Comparison of ENCODE assay signal across 16 cellular contexts in genomic region chr3:191761906-191762305, GRCh38.
DNase-seq lines count a peak whose midpoint lies in the region; ATAC-seq and TF ChIP-seq lines count a peak whose summit lies in the region.
"Had no signal": no experiment of that assay in that cellular context is flagged by ENCODE, and none has a peak within 500 bp of the region (broad histone marks: within the 10 kb centered on the region; RNA-seq: fewer than 3 reads in every experiment).

No MANE protein-coding gene starts in this region.

- RAD21 ChIA-PET in HCT116 (lab: Charles Lee; ENCODE audit: low non-redundant PET in 1 of 2, low total read pairs in 2 of 2, uncharacterized antibody in 2 of 2, unreplicated experiment in 2 of 2): no interaction called here

- no peak for TF ChIP-seq POLR2A in HCT116 (IDR thresholded peaks at IDR 0.05; ENCODE audit: borderline replicate concordance, extremely low read depth, insufficient read depth, insufficient read length)

- no peaks in the 10 kb centered on the region for H3F3A ChIP-seq in PC-3 (ENCODE audit: low read length, unreplicated experiment)

- no peak overlapping the region for H3K27ac ChIP-seq in HCT116 (ENCODE audit: low read depth, low read length)
- H3K27ac ChIP-seq in PC-3 (ENCODE audit: low read length): peak overlapping the region; percentile 28
- H3K27ac ChIP-seq: colonic mucosa, testis had no signal

- H3K9me3 ChIP-seq in HCT116 (ENCODE audit: control insufficient read depth in 1 of 2, insufficient read depth in 1 of 2, low read depth in 1 of 2, low read length in 2 of 2) (no peaks in the 10 kb centered on the region), PC-3 (ENCODE audit: low read length) (no peaks in the 10 kb centered on the region)
- H3K9me3 ChIP-seq: BE2C, colonic mucosa, testis had no signal

- H3K9me2 ChIP-seq in HCT116 (ENCODE audit: insufficient read depth): peaks cover 8% of the 10 kb centered on the region; the same call in 1 of the 2 replicates
- no peaks in the 10 kb centered on the region for H3K9me2 ChIP-seq in PC-3 (replicated peaks; ENCODE audit: low read length)

- no TSS peak for BruUV-seq in HCT116 (replicated peaks; lab: Mats Ljungman, UMichigan)
- no TSS peak for BruUV-seq in PC-3 (replicated peaks; lab: Mats Ljungman, UMichigan)

- CTCF ChIA-PET in HCT116 (lab: Charles Lee): no interaction called here
- CTCF ChIA-PET in PC-3 (lab: Charles Lee): no interaction called here

- no peak for TF ChIP-seq CTCF in HCT116 (IDR thresholded peaks at IDR 0.05 in 2 of 3, conservative IDR thresholded peaks at IDR 0.05 in 1 of 3; ENCODE audit: borderline replicate concordance in 1 of 3, insufficient read depth in 1 of 3, low read depth in 2 of 3, low read length in 2 of 3)
- no peak for TF ChIP-seq CTCF in PC-3 (conservative IDR thresholded peaks at IDR 0.05; ENCODE audit: low read depth, low read length)
- TF ChIP-seq CTCF in fibroblast of mammary gland (conservative IDR thresholded peaks at IDR 0.05; ENCODE audit: control insufficient read depth, insufficient read depth, low read depth, low read length): no peak
- TF ChIP-seq CTCF in retinal pigment epithelial cell (conservative IDR thresholded peaks at IDR 0.05; ENCODE audit: low read depth, low read length): no peak

- H4K20me1 ChIP-seq in HCT116 (ENCODE audit: insufficient read depth): no peaks in the 10 kb centered on the region
- H4K20me1 ChIP-seq in PC-3 (ENCODE audit: low read length): no peaks in the 10 kb centered on the region

- intact Hi-C loops in HCT116 (cut with micrococcal nuclease) (no loop called here), PC-3 (cut with micrococcal nuclease) (loop anchor here (1.0 kb wide), 1 partner anchor 66 kb away; no protein-coding TSS in a partner anchor)

- H3K9ac ChIP-seq in HCT116 (ENCODE audit: low read length) (no peak overlapping the region), PC-3 (ENCODE audit: low read length) (no peak overlapping the region)

- DNase-seq in HCT116 (ENCODE audit: low read depth, low spot score): no peak
- no peak for DNase-seq in PC-3
- peak; percentile 7 for DNase-seq in fibroblast of mammary gland (ENCODE audit: low read depth)
- peak; percentile 22 for DNase-seq in retinal pigment epithelial cell (ENCODE audit: low read depth)
- DNase-seq in NCI-H2227 (lab: John Stamatoyannopoulos, UW; ENCODE audit: unreplicated experiment): no peak
- DNase-seq in kidney glomerular epithelial cell (lab: John Stamatoyannopoulos, UW): no peak
- DNase-seq: activated CD4-positive, alpha-beta T cell treated with anti-CD3 and anti-CD28 coated beads for 36 hours; activated effector memory CD4-positive, alpha-beta T cell treated with anti-CD3 and anti-CD28 coated beads, Interleukin-2, amount 50 U/mL, for 16 hours; amygdala; BE2C; colonic mucosa; stimulated activated CD4-positive, alpha-beta T cell treated with anti-CD3 and anti-CD28 coated beads, Interleukin-4, amount 100 ng/mL, for 24 hours; stimulated activated CD8-positive, alpha-beta memory T cell treated with anti-CD3 and anti-CD28 coated beads, Interleukin-4, amount 100 ng/mL, for 48 hours; T1000; testis had no signal

- POLR2A ChIA-PET in HCT116 (lab: Charles Lee) (no interaction called here), PC-3 (lab: Charles Lee; ENCODE audit: unreplicated experiment) (no interaction called here)

- H3K4me3 ChIP-seq in HCT116 (replicated peaks in 1 of 2; ENCODE audit: low read depth in 1 of 2, low read length in 2 of 2) (no peak overlapping the region), PC-3 (ENCODE audit: low read length) (no peak overlapping the region), fibroblast of mammary gland (ENCODE audit: control insufficient read depth, low read depth, low read length) (no peak overlapping the region), retinal pigment epithelial cell (ENCODE audit: low read length) (no peak overlapping the region)
- H3K4me3 ChIP-seq: colonic mucosa, testis had no signal

- no peaks in the 10 kb centered on the region for H3K36me3 ChIP-seq in HCT116 (ENCODE audit: control insufficient read depth in 1 of 2, insufficient read depth in 2 of 2, low read length in 2 of 2)
- no peaks in the 10 kb centered on the region for H3K36me3 ChIP-seq in PC-3 (ENCODE audit: low read depth, low read length)
- H3K36me3 ChIP-seq: BE2C, colonic mucosa had no signal

- H3K27me3 ChIP-seq in HCT116 (ENCODE audit: insufficient read depth, low read length) (no peaks in the 10 kb centered on the region), PC-3 (ENCODE audit: low read length) (peaks cover 21% of the 10 kb centered on the region)
- H3K27me3 ChIP-seq: BE2C, colonic mucosa, testis had no signal

- H2AFZ ChIP-seq in HCT116 (ENCODE audit: low read depth, low read length, poor library complexity, severe bottlenecking) (peak overlapping the region; percentile 98), PC-3 (ENCODE audit: low read length) (no peak overlapping the region)

- no peak overlapping the region for H3K4me2 ChIP-seq in HCT116 (ENCODE audit: low read length)
- H3K4me2 ChIP-seq in PC-3 (ENCODE audit: low read length): no peak overlapping the region

- no peak for TF ChIP-seq RAD21 in HCT116 (IDR thresholded peaks at IDR 0.05; ENCODE audit: low read depth)

- peaks cover 3 to 11% of the 10 kb centered on the region in 2 experiments; a peak in 2 of 4 replicates for H3K4me1 ChIP-seq in HCT116 (ENCODE audit: control insufficient read depth in 1 of 2, insufficient read depth in 2 of 2, low read length in 2 of 2)
- H3K4me1 ChIP-seq in PC-3 (ENCODE audit: insufficient read depth, low read length): peaks cover 10% of the 10 kb centered on the region
- H3K4me1 ChIP-seq: BE2C, colonic mucosa, testis had no signal

- no peaks in the 10 kb centered on the region for H3K79me2 ChIP-seq in HCT116 (ENCODE audit: insufficient read depth, low read length)
- no peaks in the 10 kb centered on the region for H3K79me2 ChIP-seq in PC-3 (ENCODE audit: low read length)

- ATAC-seq in HCT116 (no peak), PC-3 (no peak; the same call in 1 of the 2 replicates), GM21723 (IDR thresholded peaks at IDR 0.05; ENCODE audit: unreplicated experiment) (no peak)
- ATAC-seq: activated CD4-positive, alpha-beta T cell treated with anti-CD3 and anti-CD28 coated beads for 36 hours had no signal

TF ChIP-seq in HCT116, 20 proteins besides CTCF, POLR2A, EP300 and RAD21:
- TF ChIP-seq EZH2phosphoT487 (IDR thresholded peaks at IDR 0.05; ENCODE audit: borderline replicate concordance): no peak
- TF ChIP-seq YY1 (IDR thresholded peaks at IDR 0.05; ENCODE audit: extremely low read depth, insufficient replicate concordance, low read depth, low read length): no peak
- TF ChIP-seq FOSL1 (IDR thresholded peaks at IDR 0.05; ENCODE audit: low read depth): no peak
- no peak for TF ChIP-seq ZFX (IDR thresholded peaks at IDR 0.05)
- TF ChIP-seq CBX3 (IDR thresholded peaks at IDR 0.05; ENCODE audit: low read depth): no peak
- TF ChIP-seq ATF3 (IDR thresholded peaks at IDR 0.05): no peak
- TF ChIP-seq TCF7L2 (IDR thresholded peaks at IDR 0.05; ENCODE audit: borderline replicate concordance, extremely low read depth, insufficient read depth, insufficient read length): no peak
- no peak for TF ChIP-seq ELF1 (IDR thresholded peaks at IDR 0.05; ENCODE audit: borderline replicate concordance, low read depth)
- no peak for TF ChIP-seq POLR2AphosphoS5 (IDR thresholded peaks at IDR 0.05; ENCODE audit: low read depth, low read length)
- no peak for TF ChIP-seq CEBPB (IDR thresholded peaks at IDR 0.05; ENCODE audit: low read depth)
- no peak for TF ChIP-seq SRF (IDR thresholded peaks at IDR 0.05; ENCODE audit: low read depth)
- no peak for TF ChIP-seq MAX (IDR thresholded peaks at IDR 0.05)
- no peak for TF ChIP-seq JUND (IDR thresholded peaks at IDR 0.05)
- TF ChIP-seq ZBTB33 (IDR thresholded peaks at IDR 0.05; ENCODE audit: extremely low read depth, insufficient replicate concordance, low read length): no peak

Comparison
In these comparisons a context has a peak if more than half of its experiments do, and no peak if none do; other contexts are left out.
1. DNase-seq: peak in fibroblast of mammary gland (single experiment) and retinal pigment epithelial cell (single experiment); none in HCT116 (single experiment), PC-3 (single experiment), NCI-H2227 (single experiment) and kidney glomerular epithelial cell (single experiment).